In the genomic region with DNA sequence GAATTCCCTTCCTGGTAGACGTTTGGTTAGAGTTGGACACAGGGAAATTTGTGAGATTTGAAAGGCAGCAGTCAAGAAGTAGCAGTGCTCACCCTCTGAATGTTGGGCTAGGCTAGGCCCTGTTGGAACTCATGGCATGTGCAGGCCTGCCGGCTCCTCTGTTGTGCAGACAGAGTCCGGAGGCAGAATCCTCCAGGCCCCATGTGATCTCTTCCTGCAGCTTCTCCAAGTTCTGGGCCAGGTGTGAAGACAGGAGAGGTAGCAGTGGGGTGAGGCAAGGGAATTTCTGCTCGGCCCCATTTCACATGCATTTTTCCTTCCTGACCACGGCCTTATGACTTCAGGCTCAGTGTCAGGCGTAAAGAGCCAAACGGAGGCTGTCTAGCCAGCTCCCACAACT, we compare ENCODE assay signal across 1 cellular context.
TF ChIP-seq lines count a peak whose summit lies in the region.

No MANE protein-coding gene starts in this region.

TF ChIP-seq in HCT116, 20 proteins besides CTCF, POLR2A, EP300 and RAD21 (continued from another document):
- TF ChIP-seq EGR1 (IDR thresholded peaks at IDR 0.05; ENCODE audit: low read depth), result no peak
- no peak for TF ChIP-seq ZFX (IDR thresholded peaks at IDR 0.05)
- TF ChIP-seq, protein P1, sequence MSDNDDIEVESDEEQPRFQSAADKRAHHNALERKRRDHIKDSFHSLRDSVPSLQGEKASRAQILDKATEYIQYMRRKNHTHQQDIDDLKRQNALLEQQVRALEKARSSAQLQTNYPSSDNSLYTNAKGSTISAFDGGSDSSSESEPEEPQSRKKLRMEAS (IDR thresholded peaks at IDR 0.05), result no peak
- no peak for TF ChIP-seq SRF (IDR thresholded peaks at IDR 0.05; ENCODE audit: low read depth)
- TF ChIP-seq, protein P2, sequence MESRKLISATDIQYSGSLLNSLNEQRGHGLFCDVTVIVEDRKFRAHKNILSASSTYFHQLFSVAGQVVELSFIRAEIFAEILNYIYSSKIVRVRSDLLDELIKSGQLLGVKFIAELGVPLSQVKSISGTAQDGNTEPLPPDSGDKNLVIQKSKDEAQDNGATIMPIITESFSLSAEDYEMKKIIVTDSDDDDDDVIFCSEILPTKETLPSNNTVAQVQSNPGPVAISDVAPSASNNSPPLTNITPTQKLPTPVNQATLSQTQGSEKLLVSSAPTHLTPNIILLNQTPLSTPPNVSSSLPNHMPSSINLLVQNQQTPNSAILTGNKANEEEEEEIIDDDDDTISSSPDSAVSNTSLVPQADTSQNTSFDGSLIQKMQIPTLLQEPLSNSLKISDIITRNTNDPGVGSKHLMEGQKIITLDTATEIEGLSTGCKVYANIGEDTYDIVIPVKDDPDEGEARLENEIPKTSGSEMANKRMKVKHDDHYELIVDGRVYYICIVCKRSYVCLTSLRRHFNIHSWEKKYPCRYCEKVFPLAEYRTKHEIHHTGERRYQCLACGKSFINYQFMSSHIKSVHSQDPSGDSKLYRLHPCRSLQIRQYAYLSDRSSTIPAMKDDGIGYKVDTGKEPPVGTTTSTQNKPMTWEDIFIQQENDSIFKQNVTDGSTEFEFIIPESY (IDR thresholded peaks at IDR 0.05; ENCODE audit: extremely low read depth, insufficient replicate concordance, low read length), result no peak
- no peak for TF ChIP-seq EZH2phosphoT487 (IDR thresholded peaks at IDR 0.05; ENCODE audit: borderline replicate concordance)
- no peak for TF ChIP-seq SP1 (IDR thresholded peaks at IDR 0.05; ENCODE audit: low read depth)
- no peak for TF ChIP-seq POLR2AphosphoS5 (IDR thresholded peaks at IDR 0.05; ENCODE audit: low read depth, low read length)
- no peak for TF ChIP-seq FOSL1 (IDR thresholded peaks at IDR 0.05; ENCODE audit: low read depth)
- TF ChIP-seq CEBPB (IDR thresholded peaks at IDR 0.05; ENCODE audit: low read depth), result no peak
- no peak for TF ChIP-seq SIN3A (IDR thresholded peaks at IDR 0.05; ENCODE audit: low read depth)
- no peak for TF ChIP-seq EZH2 (IDR thresholded peaks at IDR 0.05)
- no peak for TF ChIP-seq YY1 (IDR thresholded peaks at IDR 0.05; ENCODE audit: extremely low read depth, insufficient replicate concordance, low read depth, low read length)
